1 cellular context compared by ENCODE assay signal in the genomic region with DNA sequence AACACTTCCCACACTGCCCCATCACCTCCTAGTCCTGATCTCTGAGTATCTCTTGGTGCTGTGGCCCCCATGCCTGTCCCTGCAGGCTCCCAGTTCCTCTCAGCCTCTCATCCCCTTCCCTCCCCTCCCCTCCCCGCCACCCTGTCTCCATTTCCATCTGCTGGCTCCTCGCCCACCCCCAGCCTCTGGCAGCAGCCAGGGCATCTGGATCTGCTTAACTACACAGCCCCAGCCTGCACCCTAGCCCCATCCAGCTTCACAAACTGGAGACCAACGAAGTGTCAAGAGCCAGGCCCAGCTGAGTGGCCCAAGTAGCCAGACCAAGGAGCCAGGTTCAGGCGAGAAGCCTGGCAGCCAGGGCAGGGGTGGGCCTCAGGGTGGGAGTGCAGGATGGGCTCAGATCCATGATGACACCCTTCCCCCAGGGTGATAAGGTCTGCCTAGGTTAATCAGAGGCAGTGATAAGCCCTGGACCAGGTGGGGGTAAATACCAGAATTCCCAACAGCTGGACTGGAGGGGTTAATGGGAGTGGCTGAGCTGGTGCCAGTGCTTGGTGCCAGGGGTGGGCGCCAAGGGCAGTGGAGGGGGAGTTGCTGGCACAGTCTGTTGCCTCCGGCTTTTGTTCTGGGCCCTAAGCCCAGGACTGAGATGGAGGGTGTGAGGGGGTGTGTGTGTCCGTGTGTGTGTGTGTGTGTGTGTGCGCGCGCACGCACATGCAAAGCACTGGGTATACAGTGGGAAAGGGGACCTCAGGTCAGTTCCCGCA.
TF ChIP-seq lines count a peak whose summit lies in the region.

No MANE protein-coding gene starts in this region.

TF ChIP-seq in SK-N-SH, 30 proteins besides CTCF, POLR2A, EP300 and RAD21 (continued from another document):
- TF ChIP-seq, protein P1, sequence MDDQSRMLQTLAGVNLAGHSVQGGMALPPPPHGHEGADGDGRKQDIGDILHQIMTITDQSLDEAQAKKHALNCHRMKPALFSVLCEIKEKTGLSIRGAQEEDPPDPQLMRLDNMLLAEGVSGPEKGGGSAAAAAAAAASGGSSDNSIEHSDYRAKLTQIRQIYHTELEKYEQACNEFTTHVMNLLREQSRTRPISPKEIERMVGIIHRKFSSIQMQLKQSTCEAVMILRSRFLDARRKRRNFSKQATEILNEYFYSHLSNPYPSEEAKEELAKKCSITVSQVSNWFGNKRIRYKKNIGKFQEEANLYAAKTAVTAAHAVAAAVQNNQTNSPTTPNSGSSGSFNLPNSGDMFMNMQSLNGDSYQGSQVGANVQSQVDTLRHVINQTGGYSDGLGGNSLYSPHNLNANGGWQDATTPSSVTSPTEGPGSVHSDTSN (IDR thresholded peaks at IDR 0.05): peak; percentile 36; the same call in 1 of the 2 replicates
- no peak for TF ChIP-seq FOXM1 (IDR thresholded peaks at IDR 0.05; ENCODE audit: low read depth)
- no peak for TF ChIP-seq FOSL2 (IDR thresholded peaks at IDR 0.05; ENCODE audit: borderline replicate concordance, low read depth)
- peak; percentile 73 for TF ChIP-seq NFIC (IDR thresholded peaks at IDR 0.05; ENCODE audit: borderline replicate concordance)
- peak; percentile 94 for TF ChIP-seq TCF12 (IDR thresholded peaks at IDR 0.05)
- peak; percentile 38; the same call in 1 of the 2 replicates for TF ChIP-seq MXI1 (IDR thresholded peaks at IDR 0.05; ENCODE audit: low read depth, low read length)
- TF ChIP-seq, protein P2, sequence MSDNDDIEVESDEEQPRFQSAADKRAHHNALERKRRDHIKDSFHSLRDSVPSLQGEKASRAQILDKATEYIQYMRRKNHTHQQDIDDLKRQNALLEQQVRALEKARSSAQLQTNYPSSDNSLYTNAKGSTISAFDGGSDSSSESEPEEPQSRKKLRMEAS (IDR thresholded peaks at IDR 0.05; ENCODE audit: low read depth): peak; percentile 53; the same call in 1 of the 2 replicates
